Comparison of ENCODE assay signal across 26 cellular contexts in genomic region chr11:68369161-68369560, GRCh38. TPM values are rescaled to one million over a fixed set of nuclear protein-coding genes. Genes with fewer than 3 reads are reported as not detected.
DNase-seq lines count a peak whose midpoint lies in the region; ATAC-seq and TF ChIP-seq lines count a peak whose summit lies in the region.
"Had no signal": no experiment of that assay in that cellular context is flagged by ENCODE, and none has a peak within 500 bp of the region (broad histone marks: within the 10 kb centered on the region; RNA-seq: fewer than 3 reads in every experiment).

No MANE protein-coding gene starts in this region.

- H3K27me3 ChIP-seq in left ventricle myocardium inferior (ENCODE audit: low read depth) (no peaks in the 10 kb centered on the region), tibial artery (no peaks in the 10 kb centered on the region)

- intact Hi-C loops in left ventricle myocardium inferior (cut with micrococcal nuclease), result no loop called here
- intact Hi-C loops in Right ventricle myocardium inferior (cut with DNase I), result no loop called here
- intact Hi-C loops in tibial artery (cut with DNase I; ENCODE audit: low total_unique reads), result no loop called here

- H3K4me3 ChIP-seq in left ventricle myocardium inferior (no peak overlapping the region), tibial artery (no peak overlapping the region)
- H3K4me3 ChIP-seq: A549, left lung had no signal

- H3K4me1 ChIP-seq in left ventricle myocardium inferior (peaks cover 52% of the 10 kb centered on the region), tibial artery (peaks cover 5 to 83% (median 52%) of the 10 kb centered on the region in 4 donors)

- H3K27ac ChIP-seq in left ventricle myocardium inferior (replicated peaks), result peak overlapping the region; percentile 95
- peak overlapping the region; percentile 91 to 94 for H3K27ac ChIP-seq in tibial artery
- H3K27ac ChIP-seq: A549, left lung, WERI-Rb-1 had no signal

- peaks cover 48% of the 10 kb centered on the region for H3K4me1 Mint-ChIP-seq in brain
- H3K4me1 Mint-ChIP-seq in nephron, result peaks cover 51% of the 10 kb centered on the region
- H3K4me1 Mint-ChIP-seq: central memory CD8-positive, alpha-beta T cell; immature natural killer cell had no signal

- peaks cover 48% of the 10 kb centered on the region for H3K36me3 Mint-ChIP-seq in brain
- peaks cover 43% of the 10 kb centered on the region for H3K36me3 Mint-ChIP-seq in nephron (ENCODE audit: low read depth)
- H3K36me3 Mint-ChIP-seq: immature natural killer cell had no signal

- no peak overlapping the region for H3K4me3 Mint-ChIP-seq in brain
- H3K4me3 Mint-ChIP-seq in nephron, result no peak overlapping the region
- H3K4me3 Mint-ChIP-seq: activated CD4-positive, alpha-beta T cell treated with anti-CD3 and anti-CD28 coated beads, Interleukin-2, amount 10 ng/mL, durations not matched to agents 7 days and 5 days; activated T-cell treated with anti-CD3 and anti-CD28 coated beads, Interleukin-2, amount 50 U/mL, for 72 hours; central memory CD8-positive, alpha-beta T cell; immature natural killer cell; neural crest cell; T-helper 2 cell treated with Interferon-gamma antibody and Interleukin-4, amounts not matched to agents 5 μg/mL and 100 μg/mL, for 36 hours had no signal

- H3K9me3 ChIP-seq in left ventricle myocardium inferior (replicated peaks), result no peaks in the 10 kb centered on the region
- no peaks in the 10 kb centered on the region for H3K9me3 ChIP-seq in tibial artery
- H3K9me3 ChIP-seq: A549, left lung had no signal

- DNase-seq in left ventricle myocardium inferior, result no peak
- no peak for DNase-seq in Right ventricle myocardium inferior (ENCODE audit: missing footprints)
- no peak for DNase-seq in tibial artery
- no peak for DNase-seq in NCI-H1694 (lab: John Stamatoyannopoulos, UW)
- DNase-seq in cerebellar nuclear complex (lab: John Stamatoyannopoulos, UW), result no peak
- DNase-seq: activated CD4-positive, alpha-beta T cell treated with anti-CD3 and anti-CD28 coated beads, Interleukin-2, amount 10 ng/mL, durations not matched to agents 7 days and 5 days; activated naive CD4-positive, alpha-beta T cell treated with anti-CD3 and anti-CD28 coated beads, Interleukin-2, amount 50 U/mL, for 16 hours; activated T-cell treated with anti-CD3 and anti-CD28 coated beads, Interleukin-2, amount 50 U/mL, for 72 hours; anterior cingulate cortex; foreskin fibroblast; GDM1; GOT3; immature natural killer cell; left lung; NCI-H1092; NCI-H1930; NCI-H526 treated with DMSO at 0.1 percent for 48 hours; WERI-Rb-1 had no signal

- ATAC-seq in Right ventricle myocardium inferior, result no peak
- no peak for ATAC-seq in GM18870 (IDR thresholded peaks at IDR 0.05; ENCODE audit: unreplicated experiment)
- ATAC-seq: A549; activated T-cell treated with anti-CD3 and anti-CD28 coated beads, Interleukin-2, amount 50 U/mL, for 72 hours; HepG2; left lung had no signal

- H3K36me3 ChIP-seq in left ventricle myocardium inferior (peaks cover 37% of the 10 kb centered on the region), tibial artery (peaks cover 0 to 35% (median 27%) of the 10 kb centered on the region in 3 donors)

- H3K27me3 Mint-ChIP-seq in brain, result no peaks in the 10 kb centered on the region
- no peaks in the 10 kb centered on the region for H3K27me3 Mint-ChIP-seq in nephron (ENCODE audit: low read depth)
- H3K27me3 Mint-ChIP-seq: activated CD4-positive, alpha-beta T cell treated with anti-CD3 and anti-CD28 coated beads, Interleukin-2, amount 10 ng/mL, durations not matched to agents 7 days and 5 days; central memory CD8-positive, alpha-beta T cell had no signal

- H3K9me3 Mint-ChIP-seq in brain (no peaks in the 10 kb centered on the region), nephron (no peaks in the 10 kb centered on the region)
- H3K9me3 Mint-ChIP-seq: activated T-cell treated with anti-CD3 and anti-CD28 coated beads, Interleukin-2, amount 50 U/mL, for 72 hours; central memory CD8-positive, alpha-beta T cell; immature natural killer cell; neural crest cell; T-helper 2 cell treated with Interferon-gamma antibody and Interleukin-4, amounts not matched to agents 5 μg/mL and 100 μg/mL, for 36 hours had no signal

- TF ChIP-seq CTCF in left ventricle myocardium inferior (IDR thresholded peaks at IDR 0.05; ENCODE audit: borderline replicate concordance), result no peak
- TF ChIP-seq CTCF in brain (conservative IDR thresholded peaks at IDR 0.05), result no peak
- TF ChIP-seq CTCF in nephron (IDR thresholded peaks at IDR 0.05; ENCODE audit: unreplicated experiment in 3 of 3), result no peak
- TF ChIP-seq CTCF in tibial artery (IDR thresholded peaks at IDR 0.05), result no peak

- H3K27ac Mint-ChIP-seq in brain, result peak overlapping the region in 3 of 5 experiments; percentile 6 to 78 (median 6)
- peak overlapping the region; percentile 23 to 68 (median 50) for H3K27ac Mint-ChIP-seq in nephron
- H3K27ac Mint-ChIP-seq: activated CD4-positive, alpha-beta T cell treated with anti-CD3 and anti-CD28 coated beads, Interleukin-2, amount 10 ng/mL, durations not matched to agents 7 days and 5 days; activated T-cell treated with anti-CD3 and anti-CD28 coated beads, Interleukin-2, amount 50 U/mL, for 72 hours; immature natural killer cell had no signal

RNA-seq across cellular contexts. Expression of gene LRP5, which starts 56.8 kb away (rescaled TPM):
- 54.7 TPM for total RNA-seq in left ventricle myocardium inferior
- 61.6 TPM for total RNA-seq in Right ventricle myocardium inferior
- polyA plus RNA-seq in brain (ENCODE audit: insufficient read depth, low read depth, low replicate concordance), result 27.2 TPM
